ENCODE assay signal across 9 cellular contexts in genomic region chr3:49899815-49900214, GRCh38. TPM values are rescaled to one million over a fixed set of nuclear protein-coding genes. Genes with fewer than 3 reads are reported as not detected.
DNase-seq lines count a peak whose midpoint lies in the region; ATAC-seq and TF ChIP-seq lines count a peak whose summit lies in the region.
"Had no signal": no experiment of that assay in that cellular context is flagged by ENCODE, and none has a peak within 500 bp of the region (broad histone marks: within the 10 kb centered on the region; RNA-seq: fewer than 3 reads in every experiment).

No MANE protein-coding gene starts in this region.

- H3K4me3 ChIP-seq in OCI-LY7 (ENCODE audit: low read depth, low read length, poor library complexity, severe bottlenecking) (no peak overlapping the region), esophagus (ENCODE audit: low read depth in 1 of 2, low read length in 2 of 2) (no peak overlapping the region)

- no peak overlapping the region for H3K27ac ChIP-seq in OCI-LY7 (ENCODE audit: low read depth, low read length, poor library complexity, severe bottlenecking)
- H3K27ac ChIP-seq in esophagus (ENCODE audit: low read depth in 2 of 2, low read length in 1 of 2) = peak overlapping the region; percentile 87 to 95

- peak; percentile 23 for DNase-seq in stimulated activated CD4-positive, alpha-beta T cell treated with anti-CD3 and anti-CD28 coated beads, Interleukin-15, amount 100 ng/mL, for 24 hours
- DNase-seq in stimulated activated CD4-positive, alpha-beta T cell treated with anti-CD3 and anti-CD28 coated beads, Interleukin-2, amount 100 ng/mL, for 48 hours = no peak
- peak; percentile 70 for DNase-seq in OCI-LY7 (ENCODE audit: low spot score)
- no peak for DNase-seq in OCI-M2 (lab: John Stamatoyannopoulos, UW; ENCODE audit: unreplicated experiment)
- no peak for DNase-seq in DMS53 treated with DMSO at 0.1 percent for 48 hours (lab: John Stamatoyannopoulos, UW; ENCODE audit: unreplicated experiment)
- DNase-seq: activated effector memory CD4-positive, alpha-beta T cell treated with anti-CD3 and anti-CD28 coated beads, Interleukin-2, amount 50 U/mL, for 16 hours had no signal

- POLR2A ChIA-PET in OCI-LY7 (lab: Charles Lee) = interaction anchor here (0.6 to 1.0 kb wide), 3 partner anchors 11 to 171 kb away, joined by 3 to 5 read pairs (median 4); no protein-coding TSS in a partner anchor

- H3K36me3 ChIP-seq in OCI-LY7 (ENCODE audit: insufficient read depth, low read length) (no peaks in the 10 kb centered on the region), esophagus (ENCODE audit: control insufficient read depth in 2 of 2, insufficient read depth in 2 of 2, low read length in 1 of 2) (peaks cover 0 to 18% of the 10 kb centered on the region in 2 donors)

- ATAC-seq in HG02870 (IDR thresholded peaks at IDR 0.05; ENCODE audit: unreplicated experiment) (no peak), GM18909 (IDR thresholded peaks at IDR 0.05; ENCODE audit: poor library complexity, unreplicated experiment) (no peak)

- no peaks in the 10 kb centered on the region for H4K20me1 ChIP-seq in OCI-LY7 (ENCODE audit: insufficient read depth, low read length)

- H2AFZ ChIP-seq in OCI-LY7 (ENCODE audit: low read length) = no peak overlapping the region

- H3K27me3 ChIP-seq in esophagus (ENCODE audit: control insufficient read depth in 1 of 2, insufficient read depth in 2 of 2, low read length in 2 of 2) = no peaks in the 10 kb centered on the region

- no peaks in the 10 kb centered on the region for H3K79me2 ChIP-seq in OCI-LY7 (ENCODE audit: insufficient read depth, low read depth, low read length)

- BruUV-seq in OCI-LY7 (replicated peaks; lab: Mats Ljungman, UMichigan) = no TSS peak

- intact Hi-C loops in OCI-LY7 (cut with micrococcal nuclease; ENCODE audit: unreplicated experiment) = loop anchor here (5.0 kb wide), 1 partner anchor 43 kb away; the partner anchor contains the start of gene TRAIP

- CTCF ChIA-PET in OCI-LY7 (lab: Charles Lee; ENCODE audit: unreplicated experiment) = interaction anchor here (0.6 kb wide), 1 partner anchor 91 kb away, joined by 7 read pairs; no protein-coding TSS in a partner anchor

- no peaks in the 10 kb centered on the region for H3K9me2 ChIP-seq in OCI-LY7 (ENCODE audit: insufficient read depth, low read length)

- H3K9me3 ChIP-seq in OCI-LY7 (ENCODE audit: low read length) = no peaks in the 10 kb centered on the region
- no peaks in the 10 kb centered on the region for H3K9me3 ChIP-seq in esophagus (ENCODE audit: control insufficient read depth in 2 of 2, insufficient read depth in 1 of 2, low read depth in 1 of 2, low read length in 1 of 2)

- peaks cover 18% of the 10 kb centered on the region for H3K4me1 ChIP-seq in OCI-LY7 (ENCODE audit: insufficient read depth, low read length, poor library complexity, severe bottlenecking)
- H3K4me1 ChIP-seq in esophagus (ENCODE audit: control insufficient read depth in 2 of 2, insufficient read depth in 2 of 2, low read length in 1 of 2) = peaks cover 2 to 37% of the 10 kb centered on the region in 2 donors

- peak; percentile 79 for TF ChIP-seq CTCF in OCI-LY7 (conservative IDR thresholded peaks at IDR 0.05; ENCODE audit: low read length)

- H3K4me2 ChIP-seq in OCI-LY7 (ENCODE audit: low read length) = peak overlapping the region; percentile 40; the same call in 1 of the 2 replicates

- whole genome bisulfite sequencing in esophagus, 2 donors = 74 to 75% methylated on average over 5 of the region's 5 CpGs

RNA-seq across cellular contexts. Expression of gene MST1R, which starts 3.9 kb away (rescaled TPM):
- 0.05 and 0.82 TPM in 2 replicates for total RNA-seq in OCI-LY7 (2014; rRNA removed; shearing (Covaris generic))
- total RNA-seq in OCI-LY7 (2022) = 0.17 and 0.38 TPM in 2 replicates
- 10 to 100 TPM; 23.6 to 53.4 TPM for polyA plus RNA-seq in esophagus

RNA-seq across cellular contexts. Expression of gene MON1A, which starts 29.8 kb away (rescaled TPM):
- total RNA-seq in OCI-LY7 (2014; rRNA removed; shearing (Covaris generic)) = 6.7 and 7.3 TPM in 2 replicates
- 10.4 and 11.3 TPM in 2 replicates for total RNA-seq in OCI-LY7 (2022)
- polyA plus RNA-seq in esophagus = 10 to 100 TPM in 1 of 2 donors, 1 to 10 TPM in 1; 7.0 to 10.2 TPM

RNA-seq across cellular contexts. Expression of gene CAMKV, which starts 30.1 kb away (rescaled TPM):
- total RNA-seq in OCI-LY7 (2014; rRNA removed; shearing (Covaris generic)) = not detected in 2 replicates
- total RNA-seq in OCI-LY7 (2022) = 0.37 and 0.63 TPM in 2 replicates
- under 1 TPM in 1 of 2 donors, not detected in 1; 0.01 TPM for polyA plus RNA-seq in esophagus

RNA-seq across cellular contexts. Expression of gene RBM6, which starts 40.1 kb away (rescaled TPM):
- total RNA-seq in OCI-LY7 (2014; rRNA removed; shearing (Covaris generic)) = 83.7 and 134 TPM in 2 replicates
- 173 and 185 TPM in 2 replicates for total RNA-seq in OCI-LY7 (2022)
- 100 to 1,000 TPM in 1 of 2 donors, 10 to 100 TPM in 1; 36.5 to 101 TPM for polyA plus RNA-seq in esophagus

RNA-seq across cellular contexts. Expression of gene TRAIP, which starts 43.5 kb away (rescaled TPM):
- 24.4 and 38.6 TPM in 2 replicates for total RNA-seq in OCI-LY7 (2014; rRNA removed; shearing (Covaris generic))
- total RNA-seq in OCI-LY7 (2022) = 41.8 and 48.9 TPM in 2 replicates
- 1 to 10 TPM; 4.1 to 4.3 TPM for polyA plus RNA-seq in esophagus

Comparison
In these comparisons a context has a peak if more than half of its experiments do, and no peak if none do; other contexts are left out.
1. DNase-seq: peak in stimulated activated CD4-positive, alpha-beta T cell treated with anti-CD3 and anti-CD28 coated beads, Interleukin-15, amount 100 ng/mL, for 24 hours (single experiment) and OCI-LY7 (single experiment); none in stimulated activated CD4-positive, alpha-beta T cell treated with anti-CD3 and anti-CD28 coated beads, Interleukin-2, amount 100 ng/mL, for 48 hours (0 of 2), OCI-M2 (single experiment) and DMS53 treated with DMSO at 0.1 percent for 48 hours (single experiment).